25 cellular contexts compared by ENCODE assay signal in the genomic region with DNA sequence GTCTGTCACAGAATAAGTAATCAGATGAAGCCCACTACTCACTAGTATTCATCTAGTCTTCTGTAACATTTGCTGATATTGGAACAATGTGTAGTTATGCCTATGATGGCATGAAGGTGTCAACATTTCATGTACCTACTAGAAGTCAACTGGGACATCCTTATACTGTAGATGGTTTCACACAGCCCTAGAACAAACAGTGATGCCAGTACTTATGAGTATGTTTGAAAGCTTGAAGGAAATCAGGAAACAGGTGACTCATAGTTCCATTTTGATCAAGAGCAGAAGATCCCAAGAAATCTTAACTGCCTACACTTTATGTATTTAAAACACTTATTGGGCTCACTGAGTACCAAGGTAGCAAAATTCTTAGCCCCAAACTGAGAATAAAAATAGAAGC.
DNase-seq lines count a peak whose midpoint lies in the region; ATAC-seq, FAIRE-seq and TF ChIP-seq lines count a peak whose summit lies in the region.
"Had no signal": no experiment of that assay in that cellular context is flagged by ENCODE, and none has a peak within 500 bp of the region (broad histone marks: within the 10 kb centered on the region; RNA-seq: fewer than 3 reads in every experiment).

No MANE protein-coding gene starts in this region.

- H3K79me2 ChIP-seq in PC-3 (ENCODE audit: low read length): no peaks in the 10 kb centered on the region

- no peaks in the 10 kb centered on the region for H4K20me1 ChIP-seq in PC-3 (ENCODE audit: low read length)

- POLR2A ChIA-PET in MCF 10A (lab: Yijun Ruan, JAX) (no interaction called here), PC-3 (lab: Charles Lee; ENCODE audit: unreplicated experiment) (no interaction called here)

- H3K27ac ChIP-seq in breast epithelium (no peak overlapping the region), PC-3 (ENCODE audit: low read length) (no peak overlapping the region)
- H3K27ac ChIP-seq: 22Rv1, A549, C4-2B, HL-60 had no signal

- no peaks in the 10 kb centered on the region for H3K4me1 Mint-ChIP-seq in MCF 10A (ENCODE audit: insufficient read depth, unreplicated experiment)
- H3K4me1 Mint-ChIP-seq: GM23338, IgD-negative memory B cell had no signal

- peak; percentile 74 for ATAC-seq in PC-3
- no peak for ATAC-seq in left colon
- ATAC-seq: A549, GM12878, GM23338, HCT116, HepG2 had no signal

- BruUV-seq in MCF 10A (replicated peaks; lab: Mats Ljungman, UMichigan) (no TSS peak), PC-3 (replicated peaks; lab: Mats Ljungman, UMichigan) (no TSS peak)

- intact Hi-C loops in MCF 10A (cut with micrococcal nuclease) (no loop called here), breast epithelium (cut with DNase I; ENCODE audit: low total_unique reads) (no loop called here), PC-3 (cut with micrococcal nuclease) (no loop called here), left colon (cut with DNase I, micrococcal nuclease) (no loop called here)

- TF ChIP-seq CTCF in MCF 10A (IDR thresholded peaks at IDR 0.05; ENCODE audit: unreplicated experiment) (no peak), breast epithelium (IDR thresholded peaks at IDR 0.05) (no peak), PC-3 (conservative IDR thresholded peaks at IDR 0.05; ENCODE audit: low read depth, low read length) (no peak)

- peaks cover 6% of the 10 kb centered on the region for H3K9me3 Mint-ChIP-seq in MCF 10A (ENCODE audit: unreplicated experiment)

- H3K9me3 ChIP-seq in breast epithelium (no peaks in the 10 kb centered on the region), PC-3 (ENCODE audit: low read length) (peaks cover under 1% of the 10 kb centered on the region; the same call in 1 of the 2 replicates)
- H3K9me3 ChIP-seq: A549 had no signal

- no peaks in the 10 kb centered on the region for H3K27me3 Mint-ChIP-seq in MCF 10A (ENCODE audit: insufficient read depth, unreplicated experiment)
- H3K27me3 Mint-ChIP-seq: CD4-positive, alpha-beta T cell; IgD-negative memory B cell had no signal

- CTCF ChIA-PET in MCF 10A (lab: Yijun Ruan, JAX): no interaction called here
- CTCF ChIA-PET in PC-3 (lab: Charles Lee): no interaction called here

- H3K27me3 ChIP-seq in breast epithelium (no peaks in the 10 kb centered on the region), PC-3 (ENCODE audit: low read length) (no peaks in the 10 kb centered on the region)

- no peak overlapping the region for H3K27ac Mint-ChIP-seq in MCF 10A (ENCODE audit: low read depth, unreplicated experiment)
- H3K27ac Mint-ChIP-seq: CD4-positive, alpha-beta T cell; GM23338; HFFc6; IgD-negative memory B cell had no signal

- no peaks in the 10 kb centered on the region for H3F3A ChIP-seq in PC-3 (ENCODE audit: low read length, unreplicated experiment)

- H3K4me1 ChIP-seq in breast epithelium (no peaks in the 10 kb centered on the region), PC-3 (ENCODE audit: insufficient read depth, low read length) (no peaks in the 10 kb centered on the region)
- H3K4me1 ChIP-seq: A549, Caco-2 had no signal

- TF ChIP-seq POLR2A in breast epithelium (IDR thresholded peaks at IDR 0.05): no peak

- H3K4me2 ChIP-seq in PC-3 (ENCODE audit: low read length): no peak overlapping the region
- H3K4me2 ChIP-seq: A549, GM23338 had no signal

- H3K36me3 Mint-ChIP-seq in MCF 10A (ENCODE audit: insufficient read depth, unreplicated experiment): no peaks in the 10 kb centered on the region
- H3K36me3 Mint-ChIP-seq: IgD-negative memory B cell had no signal

- peak; percentile 77 for FAIRE-seq in urothelium cell line (lab: Jason Lieb, UNC)
- FAIRE-seq: A549, D721Med, GM12878, HepG2 had no signal

- peak; percentile 2 for DNase-seq in MCF 10A (ENCODE audit: unreplicated experiment)
- no peak for DNase-seq in breast epithelium (ENCODE audit: low spot score in 2 of 2)
- DNase-seq in PC-3: peak; percentile 39
- peak; percentile 24 for DNase-seq in inferior parietal cortex (ENCODE audit: extremely low spot score)
- DNase-seq in urothelium cell line (ENCODE audit: low spot score): no peak
- no peak for DNase-seq in NOMO-1 treated with dmso at 0.1 percent for 144 hours (lab: John Stamatoyannopoulos, UW; ENCODE audit: unreplicated experiment)
- DNase-seq in hippocampal formation (lab: John Stamatoyannopoulos, UW): no peak
- DNase-seq in left colon: no peak
- DNase-seq: AML-193; Caco-2; CD4-positive, alpha-beta T cell; DMS79 treated with DMSO at 0.1 percent for 48 hours; GF-D8; H7; HFFc6 had no signal

- H3K36me3 ChIP-seq in breast epithelium (no peaks in the 10 kb centered on the region), PC-3 (ENCODE audit: low read depth, low read length) (no peaks in the 10 kb centered on the region)

- H3K9me2 ChIP-seq in PC-3 (replicated peaks; ENCODE audit: low read length): no peaks in the 10 kb centered on the region; the same call in 1 of the 2 replicates

- H2AFZ ChIP-seq in PC-3 (ENCODE audit: low read length): no peak overlapping the region
- H2AFZ ChIP-seq: GM23338 had no signal

- no peak overlapping the region for H3K4me3 Mint-ChIP-seq in MCF 10A (ENCODE audit: unreplicated experiment)
- H3K4me3 Mint-ChIP-seq: CD4-positive, alpha-beta T cell; GM23338; HFFc6; IgD-negative memory B cell had no signal

- H3K4me3 ChIP-seq in breast epithelium (no peak overlapping the region), PC-3 (ENCODE audit: low read length) (no peak overlapping the region)
- H3K4me3 ChIP-seq: A549, GM12878, GM23338 had no signal

- H3K9ac ChIP-seq in PC-3 (ENCODE audit: low read length): no peak overlapping the region

Comparison
In these comparisons a context has a peak if more than half of its experiments do, and no peak if none do; other contexts are left out.
1. DNase-seq: peak in MCF 10A (single experiment), PC-3 (single experiment) and inferior parietal cortex (single experiment); none in breast epithelium (0 of 2), urothelium cell line (single experiment), NOMO-1 treated with dmso at 0.1 percent for 144 hours (single experiment), hippocampal formation (0 of 2) and left colon (0 of 2).